In genomic region chr3:115922681-115923347, GRCh38 we compare ENCODE assay signal across 8 cellular contexts.
DNase-seq lines count a peak whose midpoint lies in the region; ATAC-seq and TF ChIP-seq lines count a peak whose summit lies in the region.

No MANE protein-coding gene starts in this region.

- H3K4me1 Mint-ChIP-seq in glutamatergic neuron (ENCODE audit: low read depth, unreplicated experiment): peaks cover 18% of the 10 kb centered on the region

- H3K27me3 ChIP-seq in GM23248 (replicated peaks; ENCODE audit: insufficient read depth): no peaks in the 10 kb centered on the region
- no peaks in the 10 kb centered on the region for H3K27me3 ChIP-seq in NT2/D1 (ENCODE audit: insufficient read depth, insufficient read length)
- H3K27me3 ChIP-seq in suprapubic skin: no peaks in the 10 kb centered on the region
- no peaks in the 10 kb centered on the region for H3K27me3 ChIP-seq in aorta (ENCODE audit: control insufficient read depth in 1 of 2, insufficient read depth in 2 of 2, low read length in 1 of 2)

- H3F3A ChIP-seq in GM23248 (ENCODE audit: insufficient read depth): no peaks in the 10 kb centered on the region

- no peaks in the 10 kb centered on the region for H3K9me3 ChIP-seq in GM23248 (ENCODE audit: low read depth)
- no peaks in the 10 kb centered on the region for H3K9me3 ChIP-seq in NT2/D1 (ENCODE audit: insufficient read depth, low read length)
- no peaks in the 10 kb centered on the region for H3K9me3 ChIP-seq in suprapubic skin
- H3K9me3 ChIP-seq in aorta (ENCODE audit: control insufficient read depth, low read length): peaks cover 3% of the 10 kb centered on the region

- in situ Hi-C loops in GM23248 (cut with MboI): no loop called here

- no peaks in the 10 kb centered on the region for H3K79me2 ChIP-seq in GM23248 (ENCODE audit: insufficient read depth)

- H3K9me3 Mint-ChIP-seq in glutamatergic neuron (ENCODE audit: unreplicated experiment): peaks cover 3% of the 10 kb centered on the region

- intact Hi-C loops in aorta (cut with DNase I): no loop called here

- H3K27ac Mint-ChIP-seq in glutamatergic neuron (ENCODE audit: unreplicated experiment): no peak overlapping the region

- H3K9me2 ChIP-seq in GM23248 (ENCODE audit: insufficient read depth): no peaks in the 10 kb centered on the region

- no peak for TF ChIP-seq POLR2A in suprapubic skin (IDR thresholded peaks at IDR 0.05)

- no peak overlapping the region for H3K4me3 ChIP-seq in GM23248
- H3K4me3 ChIP-seq in NT2/D1 (ENCODE audit: insufficient read length, low read depth): no peak overlapping the region
- H3K4me3 ChIP-seq in suprapubic skin: no peak overlapping the region
- no peak overlapping the region for H3K4me3 ChIP-seq in aorta (ENCODE audit: low read length in 2 of 2)

- TF ChIP-seq EP300 in suprapubic skin (IDR thresholded peaks at IDR 0.05): no peak

- H3K9ac ChIP-seq in GM23248: no peak overlapping the region
- no peak overlapping the region for H3K9ac ChIP-seq in NT2/D1 (ENCODE audit: insufficient read length, low read depth)

- 84 to 89% methylated on average over 1 of the region's 1 CpG for WGBS in GM23248 (ENCODE audit: low coverage in 1 of 2, low lambda C conversion rate in 2 of 2, missing lambda C conversion rate in 2 of 2), 2 experiments
- 92% methylated on average over 1 of the region's 1 CpG for WGBS in suprapubic skin
- 90 to 92% methylated on average over 1 of the region's 1 CpG for WGBS in aorta, 2 donors

- no peak overlapping the region for H3K4me2 ChIP-seq in GM23248 (ENCODE audit: unreplicated experiment)

- H2AFZ ChIP-seq in GM23248: no peak overlapping the region

- H3K36me3 ChIP-seq in GM23248 (ENCODE audit: low read depth) (no peaks in the 10 kb centered on the region), NT2/D1 (ENCODE audit: insufficient read depth, insufficient read length, low read length) (no peaks in the 10 kb centered on the region), suprapubic skin (no peaks in the 10 kb centered on the region), aorta (ENCODE audit: control insufficient read depth in 1 of 2, insufficient read depth in 2 of 2, low read length in 1 of 2) (no peaks in the 10 kb centered on the region)

- H3K27ac ChIP-seq in GM23248 (no peak overlapping the region), suprapubic skin (no peak overlapping the region), aorta (ENCODE audit: low read depth in 1 of 2, low read length in 2 of 2) (no peak overlapping the region)

- no peaks in the 10 kb centered on the region for H3K36me3 Mint-ChIP-seq in glutamatergic neuron (ENCODE audit: unreplicated experiment)

- DNase-seq in AG09319 (ENCODE audit: extremely low read depth, low read depth) (no peak), GM23248 (peak; percentile 56), NT2/D1 (ENCODE audit: low read depth, low spot score) (peak; percentile 13), glutamatergic neuron (peak; percentile 22), suprapubic skin (ENCODE audit: low spot score in 2 of 2) (no peak), T-helper 2 cell (no peak), GOT3 (lab: John Stamatoyannopoulos, UW) (no peak), aorta (no peak)

- ATAC-seq in aorta (ENCODE audit: low FRiP score): no peak

- H4K20me1 ChIP-seq in GM23248 (ENCODE audit: insufficient read depth): no peaks in the 10 kb centered on the region

- H3K4me3 Mint-ChIP-seq in glutamatergic neuron (ENCODE audit: unreplicated experiment): no peak overlapping the region

- H3K4me1 ChIP-seq in GM23248 (ENCODE audit: insufficient read depth) (no peaks in the 10 kb centered on the region), NT2/D1 (ENCODE audit: insufficient read depth, insufficient read length) (no peaks in the 10 kb centered on the region), suprapubic skin (no peaks in the 10 kb centered on the region), aorta (ENCODE audit: control insufficient read depth in 1 of 2, insufficient read depth in 2 of 2, low read length in 2 of 2) (no peaks in the 10 kb centered on the region)

- peak; percentile 45 for TF ChIP-seq CTCF in AG09319 (IDR thresholded peaks at IDR 0.05; ENCODE audit: low read depth, low read length)
- TF ChIP-seq CTCF in glutamatergic neuron (IDR thresholded peaks at IDR 0.05; ENCODE audit: partially characterized antibody, unreplicated experiment): peak; percentile 64
- no peak for TF ChIP-seq CTCF in suprapubic skin (IDR thresholded peaks at IDR 0.05)

- peaks cover 2% of the 10 kb centered on the region for H3K27me3 Mint-ChIP-seq in glutamatergic neuron (ENCODE audit: unreplicated experiment)

Comparison
In these comparisons a context has a peak if more than half of its experiments do, and no peak if none do; other contexts are left out.
1. DNase-seq: peak in GM23248 (single experiment), NT2/D1 (single experiment) and glutamatergic neuron (single experiment); none in AG09319 (single experiment), suprapubic skin (0 of 2), T-helper 2 cell (0 of 5), GOT3 (single experiment) and aorta (0 of 2).
2. CTCF ChIP-seq: peak in AG09319 (single experiment) and glutamatergic neuron (single experiment); none in suprapubic skin (0 of 2).